In the genomic region with DNA sequence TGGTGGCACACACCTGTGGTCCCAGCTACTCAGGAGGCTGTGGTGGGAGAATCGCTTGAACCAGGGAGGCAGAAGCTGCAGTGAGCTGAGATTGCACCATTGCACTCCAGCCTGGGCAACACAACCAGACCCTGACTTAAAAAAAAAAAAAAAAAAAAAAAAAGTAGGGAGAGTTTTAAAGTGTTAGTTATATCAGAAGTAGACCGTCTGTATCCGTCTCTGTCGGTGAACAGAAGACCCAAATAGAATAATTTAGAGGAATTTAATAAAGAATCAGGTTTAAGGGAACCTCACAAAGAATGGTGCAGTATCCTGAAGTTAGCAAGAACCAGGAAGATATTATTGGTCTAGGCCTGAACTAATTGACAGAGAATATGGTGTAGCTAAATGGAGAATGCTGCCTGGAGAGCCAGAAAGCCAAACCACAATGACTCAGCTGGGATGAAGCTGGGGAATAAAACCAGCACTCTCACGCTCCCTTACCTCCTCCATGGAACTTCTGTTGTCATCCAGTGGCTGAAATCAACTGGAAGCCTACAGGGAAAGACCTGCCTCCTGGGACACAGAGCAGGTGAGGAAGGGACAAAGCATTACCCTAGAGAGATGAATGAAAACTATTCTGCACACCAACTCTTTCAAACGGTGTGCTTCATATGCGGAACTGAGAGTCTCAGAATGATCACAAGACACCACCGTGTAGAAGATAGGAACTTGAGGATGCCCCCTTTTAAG, we compare ENCODE assay signal across 8 cellular contexts. TPM values are rescaled to one million over a fixed set of nuclear protein-coding genes. Genes with fewer than 3 reads are reported as not detected.
DNase-seq lines count a peak whose midpoint lies in the region; ATAC-seq and TF ChIP-seq lines count a peak whose summit lies in the region.

No MANE protein-coding gene starts in this region.

- 72 to 78% methylated on average over 8 of the region's 8 CpGs for WGBS in sigmoid colon, 2 donors

- TF ChIP-seq CTCF in endothelial cell (IDR thresholded peaks at IDR 0.05; ENCODE audit: unreplicated experiment) (no peak), sigmoid colon (IDR thresholded peaks at IDR 0.05) (no peak)

- peaks cover 2% of the 10 kb centered on the region for H3K27me3 Mint-ChIP-seq in endothelial cell (ENCODE audit: unreplicated experiment)

- no peaks in the 10 kb centered on the region for H3K36me3 ChIP-seq in sigmoid colon

- no peaks in the 10 kb centered on the region for H3K27me3 ChIP-seq in sigmoid colon

- no peak overlapping the region for H3K27ac ChIP-seq in sigmoid colon

- no peak overlapping the region for H3K4me3 ChIP-seq in sigmoid colon

- H3K9me3 Mint-ChIP-seq in endothelial cell (ENCODE audit: unreplicated experiment), result no peaks in the 10 kb centered on the region

- DNase-seq in SIG-M5 treated with dmso at 0.1 percent for 504 hours (lab: John Stamatoyannopoulos, UW; ENCODE audit: unreplicated experiment) (peak; percentile 88), myocyte (ENCODE audit: low read depth) (peak; percentile 95), endothelial cell (ENCODE audit: low spot score) (no peak), sigmoid colon (no peak)
- no peak for DNase-seq in activated naive CD4-positive, alpha-beta T cell treated with anti-CD3 and anti-CD28 coated beads, Interleukin-2, amount 50 U/mL, for 16 hours

- TF ChIP-seq EP300 in sigmoid colon (IDR thresholded peaks at IDR 0.05), result no peak

- H3K27ac Mint-ChIP-seq in endothelial cell (ENCODE audit: unreplicated experiment), result no peak overlapping the region

- no peaks in the 10 kb centered on the region for H3K9me3 ChIP-seq in sigmoid colon

- no peaks in the 10 kb centered on the region for H3K36me3 Mint-ChIP-seq in endothelial cell (ENCODE audit: low read depth, unreplicated experiment)

- no peaks in the 10 kb centered on the region for H3K4me1 ChIP-seq in sigmoid colon

- intact Hi-C loops in sigmoid colon (cut with DNase I), result no loop called here

- ATAC-seq in GM18870 (IDR thresholded peaks at IDR 0.05; ENCODE audit: unreplicated experiment), result peak; percentile 81
- ATAC-seq in HG02981 (IDR thresholded peaks at IDR 0.05; ENCODE audit: unreplicated experiment), result peak; percentile 89
- no peak for ATAC-seq in activated CD4-positive, CD25-positive, alpha-beta regulatory T cell treated with anti-CD3 and anti-CD28 coated beads, Interleukin-2, amount 50 U/mL, for 24 hours

- no peak for TF ChIP-seq POLR2A in sigmoid colon (IDR thresholded peaks at IDR 0.05)

- no peaks in the 10 kb centered on the region for H3K4me1 Mint-ChIP-seq in endothelial cell (ENCODE audit: unreplicated experiment)

- H3K4me3 Mint-ChIP-seq in endothelial cell (ENCODE audit: unreplicated experiment), result no peak overlapping the region

RNA-seq across cellular contexts. Expression of a gene that starts 39.1 kb away (rescaled TPM):
- 6.7 and 8.5 TPM in 2 replicates for total RNA-seq in myocyte
- polyA plus RNA-seq in myocyte (2012), result 4.7 TPM
- total RNA-seq in endothelial cell (ENCODE audit: unreplicated experiment), result 10.4 TPM
- total RNA-seq in sigmoid colon, result 10 to 100 TPM; 29.1 to 47.9 (median 33.8) TPM
- polyA plus RNA-seq in sigmoid colon, result 1 to 10 TPM; 1.2 to 3.7 (median 2.5) TPM

RNA-seq across cellular contexts. Expression of a gene that starts 59.9 kb away (rescaled TPM):
- not detected in 2 replicates for total RNA-seq in myocyte
- polyA plus RNA-seq in myocyte (2012), result not detected
- not detected for total RNA-seq in endothelial cell (ENCODE audit: unreplicated experiment)
- total RNA-seq in sigmoid colon, result not detected
- polyA plus RNA-seq in sigmoid colon, result not detected

Comparison
In these comparisons a context has a peak if more than half of its experiments do, and no peak if none do; other contexts are left out.
1. ATAC-seq: peak in GM18870 (single experiment) and HG02981 (single experiment); none in activated CD4-positive, CD25-positive, alpha-beta regulatory T cell treated with anti-CD3 and anti-CD28 coated beads, Interleukin-2, amount 50 U/mL, for 24 hours (0 of 2).
2. DNase-seq: peak in SIG-M5 treated with dmso at 0.1 percent for 504 hours (single experiment) and myocyte (single experiment); none in endothelial cell (single experiment), activated naive CD4-positive, alpha-beta T cell treated with anti-CD3 and anti-CD28 coated beads, Interleukin-2, amount 50 U/mL, for 16 hours (single experiment) and sigmoid colon (single experiment).